ENCODE assay signal across 13 cellular contexts in the genomic region with DNA sequence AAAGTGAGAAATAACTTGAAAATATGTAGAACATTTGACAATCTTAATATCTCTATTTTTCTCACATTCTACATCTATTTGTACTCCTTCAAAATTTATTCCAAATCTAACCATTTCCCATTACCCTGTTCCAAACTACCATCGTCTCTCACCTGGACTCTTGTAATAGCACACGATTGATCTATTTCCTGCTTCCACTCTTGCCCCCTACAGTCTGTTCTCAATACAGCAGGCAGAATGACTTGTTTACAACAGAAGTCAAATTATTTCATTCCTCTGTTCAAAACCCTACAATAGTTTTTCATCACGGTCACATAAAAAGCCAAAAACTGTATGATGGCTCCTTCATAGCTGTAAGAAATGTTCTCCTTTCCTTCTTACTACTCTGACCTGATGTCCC. TPM values are rescaled to one million over a fixed set of nuclear protein-coding genes. Genes with fewer than 3 reads are reported as not detected.
DNase-seq lines count a peak whose midpoint lies in the region; ATAC-seq, FAIRE-seq and TF ChIP-seq lines count a peak whose summit lies in the region.
"Had no signal": no experiment of that assay in that cellular context is flagged by ENCODE, and none has a peak within 500 bp of the region (broad histone marks: within the 10 kb centered on the region; RNA-seq: fewer than 3 reads in every experiment).

No MANE protein-coding gene starts in this region.

- H3K79me2 ChIP-seq in MM.1S (ENCODE audit: low read length) (no peaks in the 10 kb centered on the region), endothelial cell of umbilical vein (ENCODE audit: control insufficient read depth, insufficient read depth, low read length) (no peaks in the 10 kb centered on the region), smooth muscle cell (ENCODE audit: low read depth) (no peaks in the 10 kb centered on the region)

- H3K36me3 ChIP-seq in MM.1S (replicated peaks; ENCODE audit: insufficient read depth, low read length) (no peaks in the 10 kb centered on the region), endothelial cell of umbilical vein (ENCODE audit: control insufficient read depth in 2 of 2, extremely low read depth in 1 of 2, insufficient read depth in 2 of 2, low read length in 2 of 2) (no peaks in the 10 kb centered on the region), smooth muscle cell (ENCODE audit: low read depth) (no peaks in the 10 kb centered on the region)

- DNase-seq in NCI-H82 (lab: John Stamatoyannopoulos, UW): peak; percentile 37
- DNase-seq in NCI-H82 treated with DMSO at 0.1 percent for 48 hours (lab: John Stamatoyannopoulos, UW; ENCODE audit: unreplicated experiment): no peak
- DNase-seq in MM.1S: no peak
- DNase-seq in endothelial cell of umbilical vein (ENCODE audit: low read depth, low spot score): peak; percentile 1
- no peak for DNase-seq in smooth muscle cell (lab: John Stamatoyannopoulos, UW; ENCODE audit: unreplicated experiment)
- DNase-seq in NCI-H510A treated with DMSO at 0.1 percent for 48 hours (lab: John Stamatoyannopoulos, UW): no peak
- DNase-seq: activated effector memory CD4-positive, alpha-beta T cell treated with Interleukin-2 at 50 U/mL for 16 hours; NCI-H2171 treated with DMSO at 0.1 percent for 48 hours; stimulated activated CD4-positive, alpha-beta T cell treated with anti-CD3 and anti-CD28 coated beads, Interleukin-4, amount 100 ng/mL, for 4 hours had no signal

- H3K27me3 ChIP-seq in MM.1S (replicated peaks; ENCODE audit: insufficient read depth, low read length) (no peaks in the 10 kb centered on the region), endothelial cell of umbilical vein (ENCODE audit: control insufficient read depth in 2 of 2, insufficient read depth in 2 of 2, low read length in 2 of 2) (no peaks in the 10 kb centered on the region), smooth muscle cell (ENCODE audit: low read depth) (no peaks in the 10 kb centered on the region)

- H3K9me1 ChIP-seq in endothelial cell of umbilical vein (replicated peaks; ENCODE audit: control insufficient read depth, extremely low read depth, insufficient read depth, low read length): no peaks in the 10 kb centered on the region

- H3K27ac Mint-ChIP-seq in activated T-helper 17 cell treated with anti-CD3 and anti-CD28 coated beads, Interleukin-2, amount 50 U/mL, for 72 hours: no peak overlapping the region

- no peaks in the 10 kb centered on the region for H3K36me3 Mint-ChIP-seq in activated T-helper 17 cell treated with anti-CD3 and anti-CD28 coated beads, Interleukin-2, amount 50 U/mL, for 72 hours (ENCODE audit: low read depth)

- H3F3A ChIP-seq in MM.1S (ENCODE audit: insufficient read depth, low read length): no peaks in the 10 kb centered on the region
- no peaks in the 10 kb centered on the region for H3F3A ChIP-seq in smooth muscle cell (ENCODE audit: low read depth)

- CTCF ChIA-PET in endothelial cell of umbilical vein (lab: Charles Lee): no interaction called here

- no peaks in the 10 kb centered on the region for H3K4me1 Mint-ChIP-seq in activated T-helper 17 cell treated with anti-CD3 and anti-CD28 coated beads, Interleukin-2, amount 50 U/mL, for 72 hours

- H3K4me2 ChIP-seq in MM.1S (ENCODE audit: low read depth, low read length) (no peak overlapping the region), endothelial cell of umbilical vein (ENCODE audit: insufficient read depth, low read length) (no peak overlapping the region), smooth muscle cell (no peak overlapping the region)

- H4K20me1 ChIP-seq in MM.1S (ENCODE audit: insufficient read depth, low read length) (no peaks in the 10 kb centered on the region), endothelial cell of umbilical vein (replicated peaks; ENCODE audit: control insufficient read depth, extremely low read depth, insufficient read depth, low read length) (no peaks in the 10 kb centered on the region), smooth muscle cell (ENCODE audit: low read depth) (no peaks in the 10 kb centered on the region)

- no peaks in the 10 kb centered on the region for H3K27me3 Mint-ChIP-seq in activated T-helper 17 cell treated with anti-CD3 and anti-CD28 coated beads, Interleukin-2, amount 50 U/mL, for 72 hours

- H3K9me3 Mint-ChIP-seq in activated T-helper 17 cell treated with anti-CD3 and anti-CD28 coated beads, Interleukin-2, amount 50 U/mL, for 72 hours: peaks cover 4% of the 10 kb centered on the region

- intact Hi-C loops in endothelial cell of umbilical vein (cut with micrococcal nuclease): no loop called here

- H3K4me1 ChIP-seq in MM.1S (ENCODE audit: low read length) (no peaks in the 10 kb centered on the region), endothelial cell of umbilical vein (ENCODE audit: control insufficient read depth, extremely low read depth, insufficient read depth, low read length) (no peaks in the 10 kb centered on the region), smooth muscle cell (ENCODE audit: low read depth) (no peaks in the 10 kb centered on the region)

- no peak overlapping the region for H2AFZ ChIP-seq in MM.1S (ENCODE audit: low read length)
- no peak overlapping the region for H2AFZ ChIP-seq in endothelial cell of umbilical vein (ENCODE audit: low read depth, low read length)
- no peak overlapping the region for H2AFZ ChIP-seq in smooth muscle cell (ENCODE audit: low read depth)

- H3K9me3 ChIP-seq in MM.1S (replicated peaks; ENCODE audit: insufficient read depth, low read length) (no peaks in the 10 kb centered on the region), endothelial cell of umbilical vein (replicated peaks; ENCODE audit: control insufficient read depth, insufficient read depth, low read length) (no peaks in the 10 kb centered on the region), smooth muscle cell (replicated peaks; ENCODE audit: low read depth) (no peaks in the 10 kb centered on the region)

- no peak overlapping the region for H3K27ac ChIP-seq in MM.1S (ENCODE audit: low read length)
- no peak overlapping the region for H3K27ac ChIP-seq in endothelial cell of umbilical vein (ENCODE audit: insufficient read depth, low read depth, low read length)
- no peak overlapping the region for H3K27ac ChIP-seq in smooth muscle cell (ENCODE audit: low read depth)

- no peak overlapping the region for H3K4me3 Mint-ChIP-seq in activated T-helper 17 cell treated with anti-CD3 and anti-CD28 coated beads, Interleukin-2, amount 50 U/mL, for 72 hours

- TF ChIP-seq POLR2A in endothelial cell of umbilical vein (IDR thresholded peaks at IDR 0.05; ENCODE audit: low read depth, low read length): no peak

- no TSS peak for BruUV-seq in endothelial cell of umbilical vein (replicated peaks; lab: Mats Ljungman, UMichigan)

- no peaks in the 10 kb centered on the region for H3K9me2 ChIP-seq in MM.1S (replicated peaks; ENCODE audit: insufficient read depth, low read length)

- no peak overlapping the region for H3K4me3 ChIP-seq in MM.1S (ENCODE audit: low read length)
- H3K4me3 ChIP-seq in endothelial cell of umbilical vein (replicated peaks in 1 of 3; ENCODE audit: insufficient read depth in 1 of 3, low read depth in 1 of 3, low read length in 3 of 3): no peak overlapping the region
- H3K4me3 ChIP-seq in smooth muscle cell: no peak overlapping the region

- dilution Hi-C loops in endothelial cell of umbilical vein (cut with MboI; ENCODE audit: extremely low pct_ligation_motif_present, low sequenced_read_pairs): no loop called here

- FAIRE-seq in endothelial cell of umbilical vein (lab: Jason Lieb, UNC): no peak

- WGBS in smooth muscle cell (ENCODE audit: low lambda C conversion rate): 64% methylated on average over 3 of the region's 3 CpGs

- peak; percentile 28 for TF ChIP-seq CTCF in MM.1S (IDR thresholded peaks at IDR 0.05; ENCODE audit: low read length)
- peak in 1 of 2 donors; percentile 16 for TF ChIP-seq CTCF in endothelial cell of umbilical vein (IDR thresholded peaks at IDR 0.05; ENCODE audit: extremely low read depth in 1 of 2, insufficient read depth in 1 of 2, low read depth in 1 of 2, low read length in 2 of 2)
- peak; percentile 40 for TF ChIP-seq CTCF in smooth muscle cell (IDR thresholded peaks at IDR 0.05; ENCODE audit: borderline replicate concordance, insufficient read depth, poor library complexity, severe bottlenecking)

- POLR2A ChIA-PET in endothelial cell of umbilical vein (lab: Charles Lee): no interaction called here

- H3K9ac ChIP-seq in MM.1S (ENCODE audit: low read length): no peak overlapping the region
- H3K9ac ChIP-seq in endothelial cell of umbilical vein (replicated peaks; ENCODE audit: extremely low read depth, insufficient read depth, low read length): no peak overlapping the region
- no peak overlapping the region for H3K9ac ChIP-seq in smooth muscle cell (ENCODE audit: low read depth)

- no peak for ATAC-seq in activated T-helper 17 cell treated with anti-CD3 and anti-CD28 coated beads, Interleukin-2, amount 50 U/mL, for 72 hours (replicated peaks)
- no peak for ATAC-seq in GM19035 (IDR thresholded peaks at IDR 0.05; ENCODE audit: unreplicated experiment)

TF ChIP-seq in endothelial cell of umbilical vein, 7 proteins besides CTCF, POLR2A, EP300 and RAD21:
- no peak for TF ChIP-seq JUN (IDR thresholded peaks at IDR 0.05; ENCODE audit: borderline replicate concordance, insufficient read depth, insufficient read length, low read depth)

RNA-seq across cellular contexts. Expression of gene LUZP4, which starts 21.1 kb away (rescaled TPM):
- not detected in 2 replicates for total RNA-seq in endothelial cell of umbilical vein
- not detected in 2 replicates for polyA plus RNA-seq in endothelial cell of umbilical vein
- not detected in 2 replicates for polyA plus RNA-seq in endothelial cell of umbilical vein (2011; cell fraction: cytosol; rRNA removed)
- not detected in 2 replicates for polyA plus RNA-seq in endothelial cell of umbilical vein (2011; cell fraction: nucleus; rRNA removed)
- not detected in 2 replicates for polyA plus RNA-seq in endothelial cell of umbilical vein (2012)
- not detected in 2 replicates for polyA minus RNA-seq in endothelial cell of umbilical vein
- polyA minus RNA-seq in endothelial cell of umbilical vein (2011; cell fraction: cytosol; rRNA and poly(A)+ RNA removed): not detected
- not detected in 2 replicates for polyA minus RNA-seq in endothelial cell of umbilical vein (2011; cell fraction: nucleus; rRNA and poly(A)+ RNA removed)
- total RNA-seq in smooth muscle cell: not detected in 2 replicates
- not detected in 2 replicates for polyA plus RNA-seq in smooth muscle cell
- not detected for total RNA-seq in activated T-helper 17 cell treated with anti-CD3 and anti-CD28 coated beads, Interleukin-2, amount 50 U/mL, for 72 hours
- total RNA-seq: T-helper 2 cell treated with Interferon-gamma antibody and Interleukin-4, amounts not matched to agents 100 ng/mL and 5 ng/mL, for 36 hours; urinary bladder had no signal
- polyA plus RNA-seq: urinary bladder had no signal

RNA-seq across cellular contexts. Expression of gene LRCH2, which starts 34.5 kb away (rescaled TPM):
- total RNA-seq in endothelial cell of umbilical vein (4.6 and 4.7 TPM in 2 replicates), smooth muscle cell (29.4 and 31.4 TPM in 2 replicates)
- polyA plus RNA-seq in endothelial cell of umbilical vein (0.94 and 1.1 TPM in 2 replicates), smooth muscle cell (3.1 and 6.2 TPM in 2 replicates)
- polyA plus RNA-seq in endothelial cell of umbilical vein (2011; cell fraction: cytosol; rRNA removed): 1.3 and 1.4 TPM in 2 replicates
- polyA plus RNA-seq in endothelial cell of umbilical vein (2011; cell fraction: nucleus; rRNA removed): 2.7 and 3.3 TPM in 2 replicates
- 2.8 and 3.7 TPM in 2 replicates for polyA plus RNA-seq in endothelial cell of umbilical vein (2012)
- 1.6 and 2.5 TPM in 2 replicates for polyA minus RNA-seq in endothelial cell of umbilical vein
- polyA minus RNA-seq in endothelial cell of umbilical vein (2011; cell fraction: cytosol; rRNA and poly(A)+ RNA removed): not detected
- 5.0 and 6.8 TPM in 2 replicates for polyA minus RNA-seq in endothelial cell of umbilical vein (2011; cell fraction: nucleus; rRNA and poly(A)+ RNA removed)
- not detected for total RNA-seq in activated T-helper 17 cell treated with anti-CD3 and anti-CD28 coated beads, Interleukin-2, amount 50 U/mL, for 72 hours
- total RNA-seq: T-helper 2 cell treated with Interferon-gamma antibody and Interleukin-4, amounts not matched to agents 100 ng/mL and 5 ng/mL, for 36 hours had no signal

Comparison
In these comparisons a context has a peak if more than half of its experiments do, and no peak if none do; other contexts are left out.
1. DNase-seq: peak in NCI-H82 (single experiment) and endothelial cell of umbilical vein (single experiment); none in NCI-H82 treated with DMSO at 0.1 percent for 48 hours (single experiment), MM.1S (single experiment), smooth muscle cell (single experiment) and NCI-H510A treated with DMSO at 0.1 percent for 48 hours (single experiment).